15 cellular contexts compared by ENCODE assay signal in genomic region chr15:66721954-66722353, GRCh38. TPM values are rescaled to one million over a fixed set of nuclear protein-coding genes. Genes with fewer than 3 reads are reported as not detected.
"Had no signal": no experiment of that assay in that cellular context is flagged by ENCODE, and none has a peak within 500 bp of the region (broad histone marks: within the 10 kb centered on the region; RNA-seq: fewer than 3 reads in every experiment).

No MANE protein-coding gene starts in this region.

- H3K9me3 ChIP-seq: adrenal gland, body of pancreas, pancreas, thoracic aorta, uterus had no signal

- H3K36me3 Mint-ChIP-seq: immature natural killer cell had no signal

- H3K36me3 ChIP-seq: adrenal gland, pancreas, uterus had no signal

- H3K4me3 Mint-ChIP-seq: activated CD4-positive, alpha-beta T cell treated with anti-CD3 and anti-CD28 coated beads for 36 hours; activated naive CD4-positive, alpha-beta T cell treated with anti-CD3 and anti-CD28 coated beads for 36 hours; central memory CD8-positive, alpha-beta T cell; immature natural killer cell; stimulated activated naive CD8-positive, alpha-beta T cell treated with anti-CD3 and anti-CD28 coated beads, Interleukin-15, amount 100 ng/mL, for 72 hours had no signal

- H3K27ac Mint-ChIP-seq: activated CD4-positive, alpha-beta T cell treated with anti-CD3 and anti-CD28 coated beads for 36 hours; activated naive CD4-positive, alpha-beta T cell treated with anti-CD3 and anti-CD28 coated beads for 36 hours; immature natural killer cell; stimulated activated naive CD8-positive, alpha-beta T cell treated with anti-CD3 and anti-CD28 coated beads, Interleukin-15, amount 100 ng/mL, for 72 hours had no signal

- H3K4me3 ChIP-seq: adrenal gland, body of pancreas, pancreas, thoracic aorta, uterus had no signal

- DNase-seq: activated CD4-positive, alpha-beta T cell treated with anti-CD3 and anti-CD28 coated beads for 36 hours; activated CD8-positive, alpha-beta memory T cell treated with anti-CD3 and anti-CD28 coated beads for 24 hours; adrenal gland; body of pancreas; dermis blood vessel endothelial cell; immature natural killer cell; left colon; stimulated activated CD4-positive, alpha-beta T cell treated with anti-CD3 and anti-CD28 coated beads, Interleukin-4, amount 100 ng/mL, for 24 hours; stimulated activated naive CD8-positive, alpha-beta T cell treated with anti-CD3 and anti-CD28 coated beads, Interleukin-15, amount 100 ng/mL, for 72 hours; uterus had no signal

- H3K27ac ChIP-seq: body of pancreas, pancreas, uterus, VCaP had no signal

- H3K4me1 ChIP-seq: body of pancreas, pancreas had no signal

- FAIRE-seq: pancreas had no signal

- H3K9me3 Mint-ChIP-seq: activated naive CD4-positive, alpha-beta T cell treated with anti-CD3 and anti-CD28 coated beads for 36 hours; central memory CD8-positive, alpha-beta T cell; immature natural killer cell; stimulated activated naive CD8-positive, alpha-beta T cell treated with anti-CD3 and anti-CD28 coated beads, Interleukin-15, amount 100 ng/mL, for 72 hours had no signal

- ATAC-seq: body of pancreas; left colon; pancreas; stimulated activated naive CD8-positive, alpha-beta T cell treated with anti-CD3 and anti-CD28 coated beads, Interleukin-15, amount 100 ng/mL, for 72 hours had no signal

- H3K27me3 Mint-ChIP-seq: stimulated activated naive CD8-positive, alpha-beta T cell treated with anti-CD3 and anti-CD28 coated beads, Interleukin-15, amount 100 ng/mL, for 72 hours had no signal

- H3K27me3 ChIP-seq: adrenal gland, body of pancreas, pancreas, uterus had no signal

- H3K4me1 Mint-ChIP-seq: activated CD4-positive, alpha-beta T cell treated with anti-CD3 and anti-CD28 coated beads for 36 hours; central memory CD8-positive, alpha-beta T cell; immature natural killer cell had no signal

RNA-seq across cellular contexts. Expression of gene SMAD6, which starts 19.9 kb away (rescaled TPM):
- polyA plus RNA-seq: immature natural killer cell had no signal
